ENCODE assay signal across 16 cellular contexts in genomic region chr12:120928864-120929652, GRCh38. TPM values are rescaled to one million over a fixed set of nuclear protein-coding genes. Genes with fewer than 3 reads are reported as not detected.
DNase-seq lines count a peak whose midpoint lies in the region; ATAC-seq, FAIRE-seq and TF ChIP-seq lines count a peak whose summit lies in the region.
"Had no signal": no experiment of that assay in that cellular context is flagged by ENCODE, and none has a peak within 500 bp of the region (broad histone marks: within the 10 kb centered on the region; RNA-seq: fewer than 3 reads in every experiment).

No MANE protein-coding gene starts in this region.

- H3K27me3 ChIP-seq in HUES6 (ENCODE audit: control insufficient read depth, insufficient read depth, low read length) (no peaks in the 10 kb centered on the region), ectodermal cell (ENCODE audit: control insufficient read depth, insufficient read depth, low read length, poor library complexity, severe bottlenecking) (no peaks in the 10 kb centered on the region), mesendoderm (ENCODE audit: insufficient read depth, low read length, poor library complexity) (no peaks in the 10 kb centered on the region), HAP-1 (ENCODE audit: low read depth) (no peaks in the 10 kb centered on the region)
- H3K27me3 ChIP-seq: BLaER1, MG63, neutrophil had no signal

- H3K4ac ChIP-seq in mesendoderm (ENCODE audit: low read depth, low read length), result no peak overlapping the region

- no peak for TF ChIP-seq CTCF in A549 (IDR thresholded peaks at IDR 0.05)

- CTCF ChIA-PET in A549 (lab: Yijun Ruan, JAX), result no interaction called here

- no peaks in the 10 kb centered on the region for H3K79me2 ChIP-seq in mesendoderm (ENCODE audit: control insufficient read depth, insufficient read depth, low read length)

- H3K23ac ChIP-seq in mesendoderm (ENCODE audit: low read length), result no peak overlapping the region

- H3K4me3 ChIP-seq in A549 (no peak overlapping the region), HUES6 (ENCODE audit: low read depth, low read length) (peak overlapping the region; percentile 15), ectodermal cell (ENCODE audit: insufficient read depth, low read depth, low read length) (no peak overlapping the region), mesendoderm (ENCODE audit: low read length) (no peak overlapping the region), HAP-1 (no peak overlapping the region)
- H3K4me3 ChIP-seq: BLaER1, MG63 had no signal

- H3K27ac ChIP-seq in A549 (no peak overlapping the region), HUES6 (ENCODE audit: low read depth, low read length) (peak overlapping the region; percentile 66), ectodermal cell (ENCODE audit: insufficient read depth, low read depth, low read length, poor library complexity, severe bottlenecking) (peak overlapping the region; percentile 8), mesendoderm (ENCODE audit: low read depth, low read length) (peak overlapping the region; percentile 48)
- H3K27ac ChIP-seq: BLaER1, neutrophil had no signal

- H3K9ac ChIP-seq in HUES6 (ENCODE audit: low read length) (peak overlapping the region; percentile 59), mesendoderm (ENCODE audit: low read length) (peak overlapping the region; percentile 61)
- H3K9ac ChIP-seq: BLaER1 had no signal

- H3K4me1 ChIP-seq in A549, result no peaks in the 10 kb centered on the region
- peaks cover 18% of the 10 kb centered on the region for H3K4me1 ChIP-seq in HUES6 (ENCODE audit: control insufficient read depth, insufficient read depth, low read length)
- no peaks in the 10 kb centered on the region for H3K4me1 ChIP-seq in ectodermal cell (ENCODE audit: control insufficient read depth, insufficient read depth, low read length)
- H3K4me1 ChIP-seq in mesendoderm (ENCODE audit: control insufficient read depth, low read depth, low read length), result no peaks in the 10 kb centered on the region
- no peaks in the 10 kb centered on the region for H3K4me1 ChIP-seq in HAP-1
- H3K4me1 ChIP-seq: BLaER1 had no signal

- no peaks in the 10 kb centered on the region for H3K4me1 Mint-ChIP-seq in stimulated activated naive CD8-positive, alpha-beta T cell treated with anti-CD3 and anti-CD28 coated beads, Interleukin-15, amount 100 ng/mL, for 72 hours

- ATAC-seq in A549 (peak; percentile 58 to 64; a peak in 4 of 6 replicates), HG03108 (IDR thresholded peaks at IDR 0.05; ENCODE audit: unreplicated experiment) (no peak)
- no peak for ATAC-seq in stimulated activated naive CD8-positive, alpha-beta T cell treated with anti-CD3 and anti-CD28 coated beads, Interleukin-15, amount 100 ng/mL, for 72 hours
- ATAC-seq: activated CD8-positive, alpha-beta memory T cell treated with anti-CD3 and anti-CD28 coated beads, Interleukin-2, amount 10 ng/mL, durations not matched to agents 7 days and 5 days had no signal

- TF ChIP-seq RAD21 in A549 (conservative IDR thresholded peaks at IDR 0.05 in 1 of 2, IDR thresholded peaks at IDR 0.05 in 1 of 2), result no peak

- H3K27ac Mint-ChIP-seq in stimulated activated naive CD8-positive, alpha-beta T cell treated with anti-CD3 and anti-CD28 coated beads, Interleukin-15, amount 100 ng/mL, for 72 hours, result no peak overlapping the region
- H3K27ac Mint-ChIP-seq: activated CD8-positive, alpha-beta memory T cell treated with anti-CD3 and anti-CD28 coated beads, Interleukin-2, amount 10 ng/mL, durations not matched to agents 7 days and 5 days had no signal

- no peak overlapping the region for H3K4me2 ChIP-seq in A549
- H3K4me2 ChIP-seq in mesendoderm (ENCODE audit: low read length), result no peak overlapping the region
- H3K4me2 ChIP-seq: BLaER1 had no signal

- FAIRE-seq in A549 (lab: Jason Lieb, UNC), result no peak

- POLR2A ChIA-PET in A549 (lab: Yijun Ruan, JAX), result no interaction called here

- TF ChIP-seq POLR2A in A549 (IDR thresholded peaks at IDR 0.05; ENCODE audit: low read length), result no peak

- no peak overlapping the region for H2BK15ac ChIP-seq in mesendoderm (replicated peaks; ENCODE audit: low read depth)

- no peaks in the 10 kb centered on the region for H3K9me3 Mint-ChIP-seq in stimulated activated naive CD8-positive, alpha-beta T cell treated with anti-CD3 and anti-CD28 coated beads, Interleukin-15, amount 100 ng/mL, for 72 hours

- H3K18ac ChIP-seq in mesendoderm (ENCODE audit: low read length), result no peak overlapping the region

- no peak for DNase-seq in A549 (ENCODE audit: low read depth in 1 of 2, low spot score in 1 of 2)
- peak; percentile 91 for DNase-seq in mesendoderm
- DNase-seq in HAP-1 (ENCODE audit: low spot score in 2 of 2), result no peak
- no peak for DNase-seq in NCI-H1436 (lab: John Stamatoyannopoulos, UW)
- no peak for DNase-seq in stimulated activated naive CD8-positive, alpha-beta T cell treated with anti-CD3 and anti-CD28 coated beads, Interleukin-15, amount 100 ng/mL, for 72 hours
- DNase-seq: activated CD8-positive, alpha-beta memory T cell treated with anti-CD3 and anti-CD28 coated beads, Interleukin-2, amount 10 ng/mL, durations not matched to agents 7 days and 5 days; amygdala; MG63; stimulated activated CD4-positive, alpha-beta T cell treated with anti-CD3 and anti-CD28 coated beads, Interleukin-4, amount 100 ng/mL, for 1 hour; substantia nigra; T-helper 2 cell had no signal

- H3K27me3 Mint-ChIP-seq in stimulated activated naive CD8-positive, alpha-beta T cell treated with anti-CD3 and anti-CD28 coated beads, Interleukin-15, amount 100 ng/mL, for 72 hours, result no peaks in the 10 kb centered on the region

- 62% methylated on average over 11 of the region's 13 CpGs for WGBS in A549 (ENCODE audit: missing lambda C conversion rate)
- 82 to 83% methylated on average over 13 of the region's 13 CpGs for whole genome bisulfite sequencing in ectodermal cell, 2 experiments
- no CpG with 5 or more reads among the region's 13 CpGs for WGBS in mesendoderm (ENCODE audit: extremely low coverage, insufficient coverage, low lambda C conversion rate)

- H4K8ac ChIP-seq in mesendoderm (ENCODE audit: low read depth, low read length), result peak overlapping the region; percentile 60

- H3K36me3 ChIP-seq in HUES6 (ENCODE audit: control insufficient read depth, insufficient read depth, low read length), result no peaks in the 10 kb centered on the region
- no peaks in the 10 kb centered on the region for H3K36me3 ChIP-seq in ectodermal cell (ENCODE audit: control insufficient read depth, insufficient read depth, low read length)
- no peaks in the 10 kb centered on the region for H3K36me3 ChIP-seq in mesendoderm (ENCODE audit: control insufficient read depth, insufficient read depth, low read length)
- no peaks in the 10 kb centered on the region for H3K36me3 ChIP-seq in HAP-1 (replicated peaks)
- H3K36me3 ChIP-seq: BLaER1, MG63, neutrophil had no signal

- no peaks in the 10 kb centered on the region for H3K79me1 ChIP-seq in mesendoderm (ENCODE audit: low read length)

- no peak overlapping the region for H2AK5ac ChIP-seq in mesendoderm (ENCODE audit: low read length)

- no peak overlapping the region for H3K4me3 Mint-ChIP-seq in stimulated activated naive CD8-positive, alpha-beta T cell treated with anti-CD3 and anti-CD28 coated beads, Interleukin-15, amount 100 ng/mL, for 72 hours
- H3K4me3 Mint-ChIP-seq: activated CD8-positive, alpha-beta memory T cell treated with anti-CD3 and anti-CD28 coated beads, Interleukin-2, amount 10 ng/mL, durations not matched to agents 7 days and 5 days had no signal

- H3K9me3 ChIP-seq in A549 (no peaks in the 10 kb centered on the region), HUES6 (ENCODE audit: control insufficient read depth, insufficient read depth, low read depth, low read length) (no peaks in the 10 kb centered on the region), ectodermal cell (ENCODE audit: control insufficient read depth, low read length) (no peaks in the 10 kb centered on the region), HAP-1 (no peaks in the 10 kb centered on the region)
- H3K9me3 ChIP-seq: MG63, neutrophil had no signal

- H2BK5ac ChIP-seq in mesendoderm (ENCODE audit: low read length), result peak overlapping the region; percentile 50

- H3K56ac ChIP-seq in mesendoderm (ENCODE audit: low read length), result peak overlapping the region; percentile 81

- no peak for TF ChIP-seq EP300 in A549 (IDR thresholded peaks at IDR 0.05)

- in situ Hi-C loops in HAP-1 (cut with MboI; ENCODE audit: low sequenced_read_pairs), result no loop called here

- H2BK120ac ChIP-seq in mesendoderm (ENCODE audit: low read depth, low read length), result no peak overlapping the region

- no peak overlapping the region for H4K5ac ChIP-seq in mesendoderm (ENCODE audit: low read length)

TF ChIP-seq in A549, 52 proteins besides CTCF, POLR2A, EP300 and RAD21 (continues in another document):
- TF ChIP-seq NPAS2 (CRISPR knock-in tag; IDR thresholded peaks at IDR 0.05; ENCODE audit: borderline replicate concordance), result no peak

RNA-seq across cellular contexts. Expression of gene SPPL3, which starts 24.9 kb away (rescaled TPM):
- polyA plus RNA-seq in A549 (2011; rRNA removed) (26.6 and 32.6 TPM in 2 replicates), A549 (2017; fragmentation: RNase III; extraction: RNeasy Plus Mini Kit Qiagen cat#74134 plus additional on column Dnase treatment) (25.0 to 26.5 TPM (median 25.1 TPM) in 3 replicates)
- polyA plus RNA-seq in A549 (2012; cell fraction: cytosol; rRNA removed), result 26.1 and 40.0 TPM in 2 replicates
- polyA plus RNA-seq in A549 (2012; cell fraction: nucleus; rRNA removed), result 24.0 and 32.2 TPM in 2 replicates
- polyA minus RNA-seq in A549 (2011; rRNA and poly(A)+ RNA removed), result 72.3 and 83.3 TPM in 2 replicates
- 65.2 TPM for polyA plus RNA-seq in ectodermal cell (2013, experiment 1 of 4)
- polyA plus RNA-seq in ectodermal cell (2013, experiment 2 of 4), result 68.4 TPM
- polyA plus RNA-seq in ectodermal cell (2013, experiment 3 of 4), result 52.9 TPM
- 65.5 TPM for polyA plus RNA-seq in ectodermal cell (2013, experiment 4 of 4)
- 44.3 TPM for polyA plus RNA-seq in mesendoderm (2013, experiment 1 of 2)
- polyA plus RNA-seq in mesendoderm (2013, experiment 2 of 2), result 39.1 TPM

RNA-seq across cellular contexts. Expression of gene HNF1A, which starts 49.3 kb away (rescaled TPM):
- polyA plus RNA-seq in A549 (2011; rRNA removed) (2.6 and 4.0 TPM in 2 replicates), A549 (2017; fragmentation: RNase III; extraction: RNeasy Plus Mini Kit Qiagen cat#74134 plus additional on column Dnase treatment) (5.7 to 7.3 TPM (median 6.8 TPM) in 3 replicates)
- polyA plus RNA-seq in A549 (2012; cell fraction: cytosol; rRNA removed), result 4.3 and 6.9 TPM in 2 replicates
- 12.5 and 15.9 TPM in 2 replicates for polyA plus RNA-seq in A549 (2012; cell fraction: nucleus; rRNA removed)
- polyA minus RNA-seq in A549 (2011; rRNA and poly(A)+ RNA removed), result 5.2 TPM in 2 replicates
- polyA plus RNA-seq in ectodermal cell (2013, experiment 1 of 4), result not detected
- polyA plus RNA-seq in ectodermal cell (2013, experiment 2 of 4), result not detected
- not detected for polyA plus RNA-seq in ectodermal cell (2013, experiment 3 of 4)
- not detected for polyA plus RNA-seq in ectodermal cell (2013, experiment 4 of 4)
- polyA plus RNA-seq in mesendoderm (2013, experiment 1 of 2), result not detected
- polyA plus RNA-seq in mesendoderm (2013, experiment 2 of 2), result not detected

Comparison
In these comparisons a context has a peak if more than half of its experiments do, and no peak if none do; other contexts are left out.
1. ATAC-seq: peak in A549 (2 of 2); none in HG03108 (single experiment) and stimulated activated naive CD8-positive, alpha-beta T cell treated with anti-CD3 and anti-CD28 coated beads, Interleukin-15, amount 100 ng/mL, for 72 hours (single experiment).
2. H3K27ac ChIP-seq: peak in HUES6 (single experiment), ectodermal cell (single experiment) and mesendoderm (single experiment); none in A549 (0 of 2).